ENCODE assay signal across 3 cellular contexts in the genomic region with DNA sequence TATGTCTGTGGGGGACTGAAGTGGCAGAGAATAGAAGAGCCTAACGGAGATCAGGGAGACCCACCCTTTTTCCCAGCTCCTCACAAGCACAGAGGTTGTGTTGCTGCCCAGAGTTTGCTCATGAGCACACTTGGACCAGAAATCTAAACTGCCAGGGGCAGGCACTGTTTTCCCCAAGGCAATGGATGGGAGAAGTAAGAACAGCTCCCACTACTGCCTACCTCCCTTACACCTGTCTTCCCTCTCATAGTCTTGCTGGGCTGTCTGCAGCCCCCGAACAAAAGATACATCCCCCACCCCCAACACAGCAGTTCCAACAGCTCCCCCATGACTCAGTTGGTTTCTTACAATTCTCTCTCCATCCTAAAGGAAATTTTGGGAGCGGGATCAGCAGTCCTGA.
TF ChIP-seq lines count a peak whose summit lies in the region.

No MANE protein-coding gene starts in this region.

TF ChIP-seq in GM23338, 12 proteins besides CTCF, POLR2A, EP300 and RAD21 (continues in another document):
- TF ChIP-seq, protein P1, sequence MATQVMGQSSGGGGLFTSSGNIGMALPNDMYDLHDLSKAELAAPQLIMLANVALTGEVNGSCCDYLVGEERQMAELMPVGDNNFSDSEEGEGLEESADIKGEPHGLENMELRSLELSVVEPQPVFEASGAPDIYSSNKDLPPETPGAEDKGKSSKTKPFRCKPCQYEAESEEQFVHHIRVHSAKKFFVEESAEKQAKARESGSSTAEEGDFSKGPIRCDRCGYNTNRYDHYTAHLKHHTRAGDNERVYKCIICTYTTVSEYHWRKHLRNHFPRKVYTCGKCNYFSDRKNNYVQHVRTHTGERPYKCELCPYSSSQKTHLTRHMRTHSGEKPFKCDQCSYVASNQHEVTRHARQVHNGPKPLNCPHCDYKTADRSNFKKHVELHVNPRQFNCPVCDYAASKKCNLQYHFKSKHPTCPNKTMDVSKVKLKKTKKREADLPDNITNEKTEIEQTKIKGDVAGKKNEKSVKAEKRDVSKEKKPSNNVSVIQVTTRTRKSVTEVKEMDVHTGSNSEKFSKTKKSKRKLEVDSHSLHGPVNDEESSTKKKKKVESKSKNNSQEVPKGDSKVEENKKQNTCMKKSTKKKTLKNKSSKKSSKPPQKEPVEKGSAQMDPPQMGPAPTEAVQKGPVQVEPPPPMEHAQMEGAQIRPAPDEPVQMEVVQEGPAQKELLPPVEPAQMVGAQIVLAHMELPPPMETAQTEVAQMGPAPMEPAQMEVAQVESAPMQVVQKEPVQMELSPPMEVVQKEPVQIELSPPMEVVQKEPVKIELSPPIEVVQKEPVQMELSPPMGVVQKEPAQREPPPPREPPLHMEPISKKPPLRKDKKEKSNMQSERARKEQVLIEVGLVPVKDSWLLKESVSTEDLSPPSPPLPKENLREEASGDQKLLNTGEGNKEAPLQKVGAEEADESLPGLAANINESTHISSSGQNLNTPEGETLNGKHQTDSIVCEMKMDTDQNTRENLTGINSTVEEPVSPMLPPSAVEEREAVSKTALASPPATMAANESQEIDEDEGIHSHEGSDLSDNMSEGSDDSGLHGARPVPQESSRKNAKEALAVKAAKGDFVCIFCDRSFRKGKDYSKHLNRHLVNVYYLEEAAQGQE (IDR thresholded peaks at IDR 0.05; ENCODE audit: unreplicated experiment): no peak
- no peak for TF ChIP-seq EZH2 (IDR thresholded peaks at IDR 0.05; ENCODE audit: low read depth, unreplicated experiment)
- no peak for TF ChIP-seq EZH2phosphoT487 (IDR thresholded peaks at IDR 0.05; ENCODE audit: unreplicated experiment)
- TF ChIP-seq STAT1 (IDR thresholded peaks at IDR 0.05; ENCODE audit: unreplicated experiment): no peak
- TF ChIP-seq CREB1 (CRISPR knock-in tag; IDR thresholded peaks at IDR 0.05; ENCODE audit: low read depth): no peak
- TF ChIP-seq ZNF331 (CRISPR knock-in tag; IDR thresholded peaks at IDR 0.05; ENCODE audit: low read depth): no peak
- TF ChIP-seq NANOG (IDR thresholded peaks at IDR 0.05; ENCODE audit: borderline replicate concordance): no peak

TF ChIP-seq in WTC11, 78 proteins besides CTCF, POLR2A, EP300 and RAD21:
- TF ChIP-seq MYBL2 (CRISPR knock-in tag; IDR thresholded peaks at IDR 0.05): no peak
- TF ChIP-seq JUN (CRISPR knock-in tag; IDR thresholded peaks at IDR 0.05): no peak
- TF ChIP-seq RORB (CRISPR knock-in tag; IDR thresholded peaks at IDR 0.05): no peak
- no peak for TF ChIP-seq HMGA2 (CRISPR knock-in tag; IDR thresholded peaks at IDR 0.05)
- TF ChIP-seq, protein P2, sequence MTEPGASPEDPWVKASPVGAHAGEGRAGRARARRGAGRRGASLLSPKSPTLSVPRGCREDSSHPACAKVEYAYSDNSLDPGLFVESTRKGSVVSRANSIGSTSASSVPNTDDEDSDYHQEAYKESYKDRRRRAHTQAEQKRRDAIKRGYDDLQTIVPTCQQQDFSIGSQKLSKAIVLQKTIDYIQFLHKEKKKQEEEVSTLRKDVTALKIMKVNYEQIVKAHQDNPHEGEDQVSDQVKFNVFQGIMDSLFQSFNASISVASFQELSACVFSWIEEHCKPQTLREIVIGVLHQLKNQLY (CRISPR knock-in tag; IDR thresholded peaks at IDR 0.05): no peak
- TF ChIP-seq, protein P3, sequence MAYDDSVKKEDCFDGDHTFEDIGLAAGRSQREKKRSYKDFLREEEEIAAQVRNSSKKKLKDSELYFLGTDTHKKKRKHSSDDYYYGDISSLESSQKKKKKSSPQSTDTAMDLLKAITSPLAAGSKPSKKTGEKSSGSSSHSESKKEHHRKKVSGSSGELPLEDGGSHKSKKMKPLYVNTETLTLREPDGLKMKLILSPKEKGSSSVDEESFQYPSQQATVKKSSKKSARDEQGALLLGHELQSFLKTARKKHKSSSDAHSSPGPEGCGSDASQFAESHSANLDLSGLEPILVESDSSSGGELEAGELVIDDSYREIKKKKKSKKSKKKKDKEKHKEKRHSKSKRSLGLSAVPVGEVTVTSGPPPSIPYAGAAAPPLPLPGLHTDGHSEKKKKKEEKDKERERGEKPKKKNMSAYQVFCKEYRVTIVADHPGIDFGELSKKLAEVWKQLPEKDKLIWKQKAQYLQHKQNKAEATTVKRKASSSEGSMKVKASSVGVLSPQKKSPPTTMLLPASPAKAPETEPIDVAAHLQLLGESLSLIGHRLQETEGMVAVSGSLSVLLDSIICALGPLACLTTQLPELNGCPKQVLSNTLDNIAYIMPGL (CRISPR knock-in tag; IDR thresholded peaks at IDR 0.05): no peak
- TF ChIP-seq ZNF416 (CRISPR knock-in tag; IDR thresholded peaks at IDR 0.05): no peak

TF ChIP-seq in neural cell, 6 proteins besides CTCF, POLR2A, EP300 and RAD21:
- TF ChIP-seq POLR2AphosphoS5 (IDR thresholded peaks at IDR 0.05): no peak
- no peak for TF ChIP-seq TAF1 (IDR thresholded peaks at IDR 0.05; ENCODE audit: low read depth)
- TF ChIP-seq, protein P1 (IDR thresholded peaks at IDR 0.05; ENCODE audit: borderline replicate concordance): no peak
- no peak for TF ChIP-seq MXI1 (conservative IDR thresholded peaks at IDR 0.05; ENCODE audit: poor library complexity, severe bottlenecking)
- no peak for TF ChIP-seq EZH2 (IDR thresholded peaks at IDR 0.05; ENCODE audit: borderline replicate concordance, insufficient read depth, low read length, poor library complexity, severe bottlenecking)
- no peak for TF ChIP-seq SMC3 (conservative IDR thresholded peaks at IDR 0.05; ENCODE audit: poor library complexity)
TF ChIP-seq in neural cell: peak in this region for 0.
